Comparison of ENCODE assay signal across 11 cellular contexts in genomic region chr1:208187499-208188041, GRCh38. TPM values are rescaled to one million over a fixed set of nuclear protein-coding genes. Genes with fewer than 3 reads are reported as not detected.
DNase-seq lines count a peak whose midpoint lies in the region; ATAC-seq and TF ChIP-seq lines count a peak whose summit lies in the region.
"Had no signal": no experiment of that assay in that cellular context is flagged by ENCODE, and none has a peak within 500 bp of the region (broad histone marks: within the 10 kb centered on the region; RNA-seq: fewer than 3 reads in every experiment).

No MANE protein-coding gene starts in this region.

- no peaks in the 10 kb centered on the region for H4K20me1 ChIP-seq in PC-9 (ENCODE audit: insufficient read depth)

- H3K9me3 ChIP-seq in PC-9 (ENCODE audit: insufficient read depth, low read depth) = no peaks in the 10 kb centered on the region

- no peak overlapping the region for H3K4me3 ChIP-seq in PC-9
- H3K4me3 ChIP-seq: SK-N-MC had no signal

- intact Hi-C loops in PC-9 (cut with micrococcal nuclease; ENCODE audit: unreplicated experiment) = loop anchor here (10.0 kb wide), 1 partner anchor 363 kb away; no protein-coding TSS in a partner anchor

- DNase-seq in mesothelial cell of epicardium (ENCODE audit: low spot score in 2 of 2, unreplicated experiment in 2 of 2) = no peak
- no peak for DNase-seq in PC-9
- DNase-seq in activated naive CD8-positive, alpha-beta T cell treated with anti-CD3 and anti-CD28 coated beads for 36 hours = no peak
- DNase-seq in HT-29 (ENCODE audit: low spot score) = no peak
- no peak for DNase-seq in ACHN
- DNase-seq: DMS79 treated with DMSO at 0.1 percent for 48 hours, NCI-H2029 had no signal

- H3K4me3 Mint-ChIP-seq in mesothelial cell of epicardium = no peak overlapping the region
- H3K4me3 Mint-ChIP-seq in activated naive CD8-positive, alpha-beta T cell treated with anti-CD3 and anti-CD28 coated beads for 36 hours = no peak overlapping the region

- peaks cover 39% of the 10 kb centered on the region for H3F3A ChIP-seq in PC-9 (ENCODE audit: insufficient read depth, low read depth)

- BruUV-seq in PC-9 (replicated peaks; lab: Mats Ljungman, UMichigan) = no TSS peak

- peak overlapping the region; percentile 34 for H3K27ac Mint-ChIP-seq in mesothelial cell of epicardium
- H3K27ac Mint-ChIP-seq in activated naive CD8-positive, alpha-beta T cell treated with anti-CD3 and anti-CD28 coated beads for 36 hours = no peak overlapping the region

- TF ChIP-seq CTCF in mesothelial cell of epicardium (IDR thresholded peaks at IDR 0.05; ENCODE audit: unreplicated experiment) (no peak), PC-9 (conservative IDR thresholded peaks at IDR 0.05) (no peak)

- in situ Hi-C loops in GM18951 (cut with MboI; ENCODE audit: low sequenced_read_pairs, unreplicated experiment) = no loop called here
- in situ Hi-C loops in ACHN (cut with HindIII; ENCODE audit: low pct_ligation_motif_present, low pct_unique_long_range_greater_than_20kb, low sequenced_read_pairs) = no loop called here

- H3K4me1 Mint-ChIP-seq in mesothelial cell of epicardium = peaks cover 36% of the 10 kb centered on the region
- H3K4me1 Mint-ChIP-seq in activated naive CD8-positive, alpha-beta T cell treated with anti-CD3 and anti-CD28 coated beads for 36 hours = peaks cover 10% of the 10 kb centered on the region

- H3K27ac ChIP-seq in PC-9 = no peak overlapping the region
- H3K27ac ChIP-seq: SK-N-MC had no signal

- H3K27me3 ChIP-seq in PC-9 (ENCODE audit: insufficient read depth, low read depth) = no peaks in the 10 kb centered on the region

- ATAC-seq in GM21786 (IDR thresholded peaks at IDR 0.05; ENCODE audit: unreplicated experiment) (peak; percentile 66), HG03439 (IDR thresholded peaks at IDR 0.05; ENCODE audit: unreplicated experiment) (peak; percentile 72)

- H3K27me3 Mint-ChIP-seq in mesothelial cell of epicardium (ENCODE audit: low read depth) = no peaks in the 10 kb centered on the region
- peaks cover 6% of the 10 kb centered on the region for H3K27me3 Mint-ChIP-seq in activated naive CD8-positive, alpha-beta T cell treated with anti-CD3 and anti-CD28 coated beads for 36 hours

- H3K9me3 Mint-ChIP-seq in mesothelial cell of epicardium = no peaks in the 10 kb centered on the region
- H3K9me3 Mint-ChIP-seq in activated naive CD8-positive, alpha-beta T cell treated with anti-CD3 and anti-CD28 coated beads for 36 hours = no peaks in the 10 kb centered on the region

- H2AFZ ChIP-seq in PC-9 = no peak overlapping the region

- no peak overlapping the region for H3K4me2 ChIP-seq in PC-9

- CTCF ChIA-PET in PC-9 (lab: Charles Lee) = no interaction called here

- H3K4me1 ChIP-seq in PC-9 (replicated peaks; ENCODE audit: insufficient read depth) = peaks cover 61% of the 10 kb centered on the region

- no peaks in the 10 kb centered on the region for H3K36me3 ChIP-seq in PC-9 (ENCODE audit: low read depth)

- TF ChIP-seq POLR2A in GM18951 (IDR thresholded peaks at IDR 0.05; ENCODE audit: extremely low read depth, insufficient read depth, insufficient read length) = peak; percentile 14

- peaks cover 18% of the 10 kb centered on the region; the same call in 1 of the 2 replicates for H3K79me2 ChIP-seq in PC-9 (ENCODE audit: low read depth)

- POLR2A ChIA-PET in PC-9 (lab: Charles Lee; ENCODE audit: unreplicated experiment) = no interaction called here

- no peaks in the 10 kb centered on the region for H3K36me3 Mint-ChIP-seq in mesothelial cell of epicardium
- H3K36me3 Mint-ChIP-seq in activated naive CD8-positive, alpha-beta T cell treated with anti-CD3 and anti-CD28 coated beads for 36 hours = no peaks in the 10 kb centered on the region

- H3K9me2 ChIP-seq in PC-9 (ENCODE audit: insufficient read depth) = no peaks in the 10 kb centered on the region

RNA-seq across cellular contexts. Expression of gene PLXNA2, which starts 56.6 kb away (rescaled TPM):
- 13.2 to 16.5 TPM (median 14.7 TPM) in 3 replicates for total RNA-seq in mesothelial cell of epicardium
- total RNA-seq in PC-9 (2021) = 10.2 and 15.6 TPM in 2 replicates
- total RNA-seq in activated naive CD8-positive, alpha-beta T cell treated with anti-CD3 and anti-CD28 coated beads for 36 hours = under 1 TPM in 1 of 2 experiments, not detected in 1; 0.08 TPM
- 21.1 and 25.5 TPM in 2 replicates for total RNA-seq in HT-29 (2014; rRNA removed; shearing (Covaris generic))

Comparison
In these comparisons a context has a peak if more than half of its experiments do, and no peak if none do; other contexts are left out.
1. RNA of gene PLXNA2, which starts 56.6 kb away (total RNA-seq): 21.1 to 25.5 TPM in HT-29, 13.2 to 16.5 TPM in mesothelial cell of epicardium and 10.2 to 15.6 TPM in PC-9; 0.08 TPM in activated naive CD8-positive, alpha-beta T cell treated with anti-CD3 and anti-CD28 coated beads for 36 hours; every median in the first group is over 10 times any median in the second.